ENCODE assay signal across 23 cellular contexts in the genomic region with DNA sequence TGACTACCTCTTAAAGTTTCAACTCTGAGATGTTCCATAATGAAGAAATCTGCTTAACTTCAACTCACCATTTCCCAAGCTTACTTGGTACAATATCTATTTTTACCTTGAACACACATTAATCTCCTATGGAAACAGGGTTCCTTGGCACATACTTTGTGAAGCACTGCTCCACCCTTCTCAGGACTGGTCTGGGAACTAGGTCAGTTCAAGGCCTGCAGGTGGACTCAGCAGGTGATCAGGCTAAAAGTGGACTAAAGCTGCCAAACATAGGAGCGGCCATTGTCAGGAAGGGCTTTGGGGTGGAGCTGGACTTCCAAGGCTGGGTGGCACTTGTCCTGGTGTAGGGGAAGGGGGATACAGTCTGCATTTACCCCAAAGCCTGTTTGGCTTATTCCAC.
"Had no signal": no experiment of that assay in that cellular context is flagged by ENCODE, and none has a peak within 500 bp of the region (broad histone marks: within the 10 kb centered on the region; RNA-seq: fewer than 3 reads in every experiment).

No MANE protein-coding gene starts in this region.

- H3K36me3 ChIP-seq: ascending aorta, breast epithelium, SJCRH30 had no signal

- H3K27ac Mint-ChIP-seq: activated CD4-positive, alpha-beta T cell treated with anti-CD3 and anti-CD28 coated beads, Interleukin-2, amount 10 ng/mL, durations not matched to agents 24 days and 14 days; activated CD8-positive, alpha-beta T cell treated with anti-CD3 and anti-CD28 coated beads for 36 hours; activated naive CD4-positive, alpha-beta T cell treated with anti-CD3 and anti-CD28 coated beads, Interleukin-2, amount 50 U/mL, for 24 hours; activated naive CD8-positive, alpha-beta T cell treated with anti-CD3 and anti-CD28 coated beads, Interleukin-2, amount 10 ng/mL, durations not matched to agents 7 days and 5 days; activated T-cell treated with anti-CD3 and anti-CD28 coated beads, Interleukin-2, amount 50 U/mL, for 72 hours; activated T-helper 2 cell treated with anti-CD3 and anti-CD28 coated beads, Interferon-gamma antibody, Interleukin-2, Interleukin-4, amounts not matched to agents 10 μg/mL and 5 μg/mL and 100 μg/mL, durations not matched to agents 14 hours and 24 hours and 36 hours had no signal

- H3K9me3 ChIP-seq: ascending aorta, body of pancreas, breast epithelium, SJCRH30 had no signal

- H3K4me3 ChIP-seq: ascending aorta, body of pancreas, breast epithelium, SJCRH30, SK-N-MC had no signal

- H3K27me3 Mint-ChIP-seq: activated naive CD4-positive, alpha-beta T cell treated with anti-CD3 and anti-CD28 coated beads, Interleukin-2, amount 50 U/mL, for 24 hours; activated naive CD8-positive, alpha-beta T cell treated with anti-CD3 and anti-CD28 coated beads, Interleukin-2, amount 10 ng/mL, durations not matched to agents 7 days and 5 days had no signal

- H3K4me1 Mint-ChIP-seq: activated CD4-positive, alpha-beta T cell treated with anti-CD3 and anti-CD28 coated beads, Interleukin-2, amount 10 ng/mL, durations not matched to agents 24 days and 14 days; activated naive CD4-positive, alpha-beta T cell treated with anti-CD3 and anti-CD28 coated beads, Interleukin-2, amount 50 U/mL, for 24 hours; activated naive CD8-positive, alpha-beta T cell treated with anti-CD3 and anti-CD28 coated beads, Interleukin-2, amount 10 ng/mL, durations not matched to agents 7 days and 5 days had no signal

- DNase-seq: activated CD4-positive, alpha-beta T cell treated with anti-CD3 and anti-CD28 coated beads, Interleukin-2, amount 10 ng/mL, durations not matched to agents 24 days and 14 days; activated CD4-positive, alpha-beta T cell treated with anti-CD3 and anti-CD28 coated beads, Interleukin-2, amount 50 U/mL, for 4 hours; activated CD8-positive, alpha-beta T cell treated with anti-CD3 and anti-CD28 coated beads for 36 hours; activated gamma-delta T cell; activated naive CD4-positive, alpha-beta T cell treated with Interleukin-2 at 50 U/mL for 16 hours; activated naive CD8-positive, alpha-beta T cell treated with anti-CD3 and anti-CD28 coated beads, Interleukin-2, amount 10 ng/mL, durations not matched to agents 7 days and 5 days; activated T-cell treated with anti-CD3 and anti-CD28 coated beads, Interleukin-2, amount 50 U/mL, for 1 hour; activated T-cell treated with anti-CD3 and anti-CD28 coated beads, Interleukin-2, amount 50 U/mL, for 72 hours; amygdala; body of pancreas; NCI-H1092 treated with DMSO at 0.1 percent for 48 hours; NCI-H1930; NCI-H2081 treated with DMSO at 0.1 percent for 48 hours; NCI-H510A; NCI-H526; NCI-H748 treated with DMSO at 0.1 percent for 48 hours; SJCRH30; T1000 had no signal

- H3K36me3 Mint-ChIP-seq: activated naive CD4-positive, alpha-beta T cell treated with anti-CD3 and anti-CD28 coated beads, Interleukin-2, amount 50 U/mL, for 24 hours; activated naive CD8-positive, alpha-beta T cell treated with anti-CD3 and anti-CD28 coated beads, Interleukin-2, amount 10 ng/mL, durations not matched to agents 7 days and 5 days had no signal

- H3K27ac ChIP-seq: ascending aorta, body of pancreas, breast epithelium, SJCRH30, SK-N-MC had no signal

- H3K9me3 Mint-ChIP-seq: activated CD4-positive, alpha-beta T cell treated with anti-CD3 and anti-CD28 coated beads, Interleukin-2, amount 10 ng/mL, durations not matched to agents 24 days and 14 days; activated CD8-positive, alpha-beta T cell treated with anti-CD3 and anti-CD28 coated beads for 36 hours; activated naive CD4-positive, alpha-beta T cell treated with anti-CD3 and anti-CD28 coated beads, Interleukin-2, amount 50 U/mL, for 24 hours; activated T-cell treated with anti-CD3 and anti-CD28 coated beads, Interleukin-2, amount 50 U/mL, for 72 hours; activated T-helper 2 cell treated with anti-CD3 and anti-CD28 coated beads, Interferon-gamma antibody, Interleukin-2, Interleukin-4, amounts not matched to agents 10 μg/mL and 5 μg/mL and 100 μg/mL, durations not matched to agents 14 hours and 24 hours and 36 hours had no signal

- ATAC-seq: activated CD8-positive, alpha-beta T cell treated with anti-CD3 and anti-CD28 coated beads for 36 hours; activated T-cell treated with anti-CD3 and anti-CD28 coated beads, Interleukin-2, amount 50 U/mL, for 72 hours; body of pancreas had no signal

- H3K4me1 ChIP-seq: ascending aorta, body of pancreas, breast epithelium had no signal

- H3K27me3 ChIP-seq: ascending aorta, body of pancreas, breast epithelium, SJCRH30 had no signal

- H3K4me3 Mint-ChIP-seq: activated CD4-positive, alpha-beta T cell treated with anti-CD3 and anti-CD28 coated beads, Interleukin-2, amount 10 ng/mL, durations not matched to agents 24 days and 14 days; activated CD8-positive, alpha-beta T cell treated with anti-CD3 and anti-CD28 coated beads for 36 hours; activated naive CD4-positive, alpha-beta T cell treated with anti-CD3 and anti-CD28 coated beads, Interleukin-2, amount 50 U/mL, for 24 hours; activated naive CD8-positive, alpha-beta T cell treated with anti-CD3 and anti-CD28 coated beads, Interleukin-2, amount 10 ng/mL, durations not matched to agents 7 days and 5 days; activated T-cell treated with anti-CD3 and anti-CD28 coated beads, Interleukin-2, amount 50 U/mL, for 72 hours had no signal
